Comparison of ENCODE assay signal across 8 cellular contexts in the genomic region with DNA sequence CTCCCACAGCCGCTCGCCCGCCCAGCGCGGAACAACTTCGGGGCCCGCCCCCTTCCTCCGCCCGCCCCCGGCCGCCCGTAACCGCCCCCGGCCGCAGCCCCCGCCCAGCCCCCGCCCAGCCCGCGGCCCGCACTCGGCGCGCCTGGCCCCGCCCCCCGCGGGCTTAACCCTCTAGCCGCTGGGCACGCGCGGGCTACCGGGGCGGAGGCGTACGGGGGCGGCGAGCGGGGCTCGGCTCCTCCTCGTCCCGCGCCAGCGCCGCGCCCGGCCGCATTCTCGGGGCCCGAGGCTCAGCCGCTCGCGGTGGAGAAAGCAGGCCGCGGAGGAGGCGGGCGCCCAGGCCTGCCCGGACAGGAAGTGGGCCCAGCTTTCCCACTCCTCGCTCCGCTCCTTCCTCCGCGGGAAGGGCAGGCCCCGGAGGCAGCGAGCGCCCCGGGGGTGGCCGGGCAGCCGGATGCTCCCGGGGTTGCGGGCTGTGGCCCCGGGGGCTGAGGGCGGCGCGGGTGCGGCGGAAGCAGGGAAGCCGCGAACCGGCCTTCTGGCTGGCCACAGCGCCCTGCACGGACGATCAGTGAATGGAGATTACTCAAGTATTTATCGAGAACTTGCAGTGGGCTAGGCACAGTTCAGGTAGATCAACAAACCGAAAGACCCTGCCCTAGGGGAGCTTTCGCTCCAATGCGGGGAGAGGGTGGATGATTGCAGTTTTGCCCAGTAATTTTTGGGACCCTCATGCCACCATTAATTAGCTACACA. TPM values are rescaled to one million over a fixed set of nuclear protein-coding genes. Genes with fewer than 3 reads are reported as not detected.
DNase-seq lines count a peak whose midpoint lies in the region; ATAC-seq and TF ChIP-seq lines count a peak whose summit lies in the region.

A gene with protein sequence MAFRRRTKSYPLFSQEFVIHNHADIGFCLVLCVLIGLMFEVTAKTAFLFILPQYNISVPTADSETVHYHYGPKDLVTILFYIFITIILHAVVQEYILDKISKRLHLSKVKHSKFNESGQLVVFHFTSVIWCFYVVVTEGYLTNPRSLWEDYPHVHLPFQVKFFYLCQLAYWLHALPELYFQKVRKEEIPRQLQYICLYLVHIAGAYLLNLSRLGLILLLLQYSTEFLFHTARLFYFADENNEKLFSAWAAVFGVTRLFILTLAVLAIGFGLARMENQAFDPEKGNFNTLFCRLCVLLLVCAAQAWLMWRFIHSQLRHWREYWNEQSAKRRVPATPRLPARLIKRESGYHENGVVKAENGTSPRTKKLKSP (minus strand): TSS at position 39 of the 756 bp plus-strand sequence. CDS start 145 bp downstream, outside the sequence.

- H3K9me2 ChIP-seq in GM23338 (ENCODE audit: insufficient read depth): no peaks in the 10 kb centered on the region

- peak within 1 kb of the TSS; percentile 98 for H3K9ac ChIP-seq in adipocyte (ENCODE audit: low read length)

- H3K4me1 ChIP-seq in GM23338 (ENCODE audit: insufficient read depth) (peaks cover 47% of the 10 kb centered on the region), adipocyte (ENCODE audit: control insufficient read depth, insufficient read depth, low read length) (peaks cover 44% of the 10 kb centered on the region), heart left ventricle (peaks cover 9 to 52% (median 44%) of the 10 kb centered on the region in 12 donors), upper lobe of left lung (peaks cover 38 to 46% (median 43%) of the 10 kb centered on the region in 4 donors)

- TF ChIP-seq CTCF in GM23338 (conservative IDR thresholded peaks at IDR 0.05; ENCODE audit: low read depth in 2 of 2) (no peak; a peak in 1 of 4 replicates), heart left ventricle (IDR thresholded peaks at IDR 0.05) (peak in 5 of 12 donors; percentile 18 to 34 (median 27)), progenitor cell of endocrine pancreas (IDR thresholded peaks at IDR 0.05; ENCODE audit: unreplicated experiment) (no peak), upper lobe of left lung (IDR thresholded peaks at IDR 0.05) (peak in 3 of 6 experiments; percentile 22 to 34 (median 26))

- H4K20me1 ChIP-seq in GM23338 (replicated peaks; ENCODE audit: insufficient read depth): no peaks in the 10 kb centered on the region; the same call in 1 of the 2 replicates

- H3K27me3 ChIP-seq in GM23338 (ENCODE audit: insufficient read depth) (no peaks in the 10 kb centered on the region), adipocyte (replicated peaks; ENCODE audit: control insufficient read depth, insufficient read depth, low read length) (no peaks in the 10 kb centered on the region), heart left ventricle (no peaks in the 10 kb centered on the region), upper lobe of left lung (no peaks in the 10 kb centered on the region)

- H3K4me1 Mint-ChIP-seq in GM23338 (peaks cover 43% of the 10 kb centered on the region), progenitor cell of endocrine pancreas (ENCODE audit: low read depth) (peaks cover 32% of the 10 kb centered on the region)

- 0 to 1% (median 1%) methylated on average over 6 to 84 of the region's 84 CpGs for WGBS in heart left ventricle, 4 donors
- 0 to 6% methylated on average over 4 to 42 of the region's 84 CpGs for WGBS in upper lobe of left lung, 2 donors

- peaks cover 36% of the 10 kb centered on the region for H3K79me2 ChIP-seq in GM23338 (replicated peaks; ENCODE audit: insufficient read depth)

- in situ Hi-C loops in G401 (cut with HindIII; ENCODE audit: low sequenced_read_pairs): no loop called here

- H2AFZ ChIP-seq in GM23338: peak within 1 kb of the TSS; percentile 76

- TF ChIP-seq POLR2A in heart left ventricle (IDR thresholded peaks at IDR 0.05) (peak in 1 of 2 donors; percentile 41), upper lobe of left lung (IDR thresholded peaks at IDR 0.05) (peak in 2 of 4 donors; percentile 83 to 88)

- H3K4me3 ChIP-seq in GM23338 (peak within 1 kb of the TSS; percentile 78), adipocyte (ENCODE audit: low read length) (peak within 1 kb of the TSS; percentile 91), heart left ventricle (peak within 1 kb of the TSS; percentile 50 to 98 (median 91)), upper lobe of left lung (peak within 1 kb of the TSS; percentile 51 to 93 (median 80))

- peak within 1 kb of the TSS; percentile 97 for H3K27ac Mint-ChIP-seq in GM23338
- peak within 1 kb of the TSS; percentile 99 for H3K27ac Mint-ChIP-seq in progenitor cell of endocrine pancreas

- peak within 1 kb of the TSS; percentile 89 for H3K4me2 ChIP-seq in GM23338

- H3K9me3 Mint-ChIP-seq in GM23338 (no peaks in the 10 kb centered on the region), progenitor cell of endocrine pancreas (ENCODE audit: low read depth) (no peaks in the 10 kb centered on the region)

- peaks cover 10% of the 10 kb centered on the region for H3K27me3 Mint-ChIP-seq in GM23338 (ENCODE audit: insufficient read depth, low read depth, poor library complexity)
- H3K27me3 Mint-ChIP-seq in progenitor cell of endocrine pancreas: peaks cover 7% of the 10 kb centered on the region

- peaks cover 6% of the 10 kb centered on the region; the same call in 1 of the 2 replicates for H3F3A ChIP-seq in GM23338 (replicated peaks; ENCODE audit: low read depth)

- TF ChIP-seq EP300 in upper lobe of left lung (IDR thresholded peaks at IDR 0.05): no peak

- H3K4me3 Mint-ChIP-seq in GM23338: peak within 1 kb of the TSS; percentile 89
- H3K4me3 Mint-ChIP-seq in progenitor cell of endocrine pancreas (ENCODE audit: low read depth): peak within 1 kb of the TSS; percentile 82

- DNase-seq in G401 (ENCODE audit: low spot score) (peak; percentile 64), GM23338 (ENCODE audit: low spot score) (peak; percentile 90), LHCN-M2 (ENCODE audit: low read depth) (peak; percentile 77), SW480 (ENCODE audit: low spot score) (peak; percentile 62), adipocyte (ENCODE audit: low read depth) (peak; percentile 96), heart left ventricle (peak; percentile 87 to 95 (median 91)), progenitor cell of endocrine pancreas (ENCODE audit: low spot score, unreplicated experiment) (peak; percentile 86), upper lobe of left lung (peak; percentile 81 to 98)

- ATAC-seq in GM23338: peak; percentile 73
- peak; percentile 63 to 91 (median 78) for ATAC-seq in heart left ventricle
- peak; percentile 78 to 94 for ATAC-seq in upper lobe of left lung (ENCODE audit: low FRiP score in 2 of 2)

- H3K36me3 Mint-ChIP-seq in GM23338 (ENCODE audit: low read depth): no peaks in the 10 kb centered on the region; the same call in 2 of the 3 replicates
- H3K36me3 Mint-ChIP-seq in progenitor cell of endocrine pancreas (ENCODE audit: insufficient read depth): peaks cover 5% of the 10 kb centered on the region

- H3K9me3 ChIP-seq in adipocyte (ENCODE audit: control insufficient read depth, low read length): no peaks in the 10 kb centered on the region
- H3K9me3 ChIP-seq in heart left ventricle: no peaks in the 10 kb centered on the region
- H3K9me3 ChIP-seq in upper lobe of left lung: no peaks in the 10 kb centered on the region

- H3K36me3 ChIP-seq in GM23338 (ENCODE audit: insufficient read depth): no peaks in the 10 kb centered on the region
- peaks cover 15% of the 10 kb centered on the region for H3K36me3 ChIP-seq in adipocyte (ENCODE audit: control insufficient read depth, insufficient read depth, low read length, severe bottlenecking)
- H3K36me3 ChIP-seq in heart left ventricle: peaks cover 0 to 10% (median under 1%) of the 10 kb centered on the region in 9 donors
- no peaks in the 10 kb centered on the region for H3K36me3 ChIP-seq in upper lobe of left lung

- intact Hi-C loops in heart left ventricle (cut with DNase I): loop anchor here in 9 of 10 donors (2.0 to 10.0 kb wide), 9 partner anchors 60 to 490 kb away; a partner anchor contains a TSS

- peak within 1 kb of the TSS; percentile 85 for H3K27ac ChIP-seq in GM23338 (ENCODE audit: low read depth)
- peak within 1 kb of the TSS; percentile 91 to 100 (median 99) for H3K27ac ChIP-seq in heart left ventricle
- H3K27ac ChIP-seq in upper lobe of left lung: peak within 1 kb of the TSS; percentile 94 to 99 (median 98)

TF ChIP-seq in GM23338, 12 proteins besides CTCF, POLR2A, EP300 and RAD21:
- TF ChIP-seq POLR2AphosphoS5 (IDR thresholded peaks at IDR 0.05; ENCODE audit: low read depth): peak; percentile 40
- no peak for TF ChIP-seq CREB1 (CRISPR knock-in tag; IDR thresholded peaks at IDR 0.05; ENCODE audit: low read depth)

RNA-seq across cellular contexts. Expression of the gene that starts here (rescaled TPM):
- total RNA-seq in G401 (2014; rRNA removed; shearing (Covaris generic)): 4.9 and 9.6 TPM in 2 replicates
- 12.4 and 14.0 TPM in 2 replicates for total RNA-seq in GM23338 (2014; rRNA removed; shearing (Covaris generic))
- 3.9 and 4.0 TPM in 2 replicates for polyA plus RNA-seq in GM23338 (2016; fragmentation: Nextera tagmentation; extraction: Ambion mirVana)
- total RNA-seq in LHCN-M2 (2014; rRNA removed): 108 and 124 TPM in 2 replicates
- polyA plus RNA-seq in LHCN-M2 (2012): 95.4 TPM
- total RNA-seq in heart left ventricle: 10 to 100 TPM in 7 of 9 donors, 1 to 10 TPM in 2; 9.8 to 19.0 (median 12.1) TPM
- polyA plus RNA-seq in heart left ventricle: 10 to 100 TPM in 1 of 2 donors, 1 to 10 TPM in 1; 4.7 to 13.8 TPM
- 18.6 and 19.9 TPM in 2 replicates for total RNA-seq in progenitor cell of endocrine pancreas
- 10 to 100 TPM in 5 of 6 donors, 1 to 10 TPM in 1; 9.4 to 26.8 (median 14.3) TPM for total RNA-seq in upper lobe of left lung

Comparison
In these comparisons a context has a peak if more than half of its experiments do, and no peak if none do; other contexts are left out.
1. Peak in every context shown above with its lines: DNase-seq, ATAC-seq, H3K4me3 ChIP-seq and H3K27ac ChIP-seq.